In the genomic region with DNA sequence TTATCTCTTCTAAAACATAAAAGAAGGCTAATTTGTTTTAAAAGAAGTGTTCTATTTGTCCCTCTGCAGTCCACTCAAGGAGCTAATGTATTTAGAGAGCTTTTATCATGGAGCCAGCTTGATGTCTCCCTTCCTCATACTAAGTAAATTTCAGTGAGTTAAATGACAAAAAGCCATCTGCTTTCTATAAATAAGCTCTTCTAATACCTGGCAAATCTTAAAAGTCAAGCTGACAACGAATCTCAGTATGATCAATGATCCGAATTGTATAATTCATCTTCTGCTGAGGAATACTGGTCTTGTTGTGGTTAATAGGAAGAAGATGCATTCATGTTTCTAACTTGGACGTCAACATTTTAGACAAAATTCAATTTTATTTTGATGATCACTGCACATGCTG, we compare ENCODE assay signal across 18 cellular contexts.
A peak's percentile ranks its signal among the peaks of the same experiment; 100 is the strongest.
DNase-seq lines count a peak whose midpoint lies in the region; ATAC-seq and TF ChIP-seq lines count a peak whose summit lies in the region.
"Had no signal": no experiment of that assay in that cellular context is flagged by ENCODE, and none has a peak within 500 bp of the region (broad histone marks: within the 10 kb centered on the region; RNA-seq: fewer than 3 reads in every experiment).

No MANE protein-coding gene starts in this region.

- no peak for TF ChIP-seq POLR2A in vagina (IDR thresholded peaks at IDR 0.05)

- H3K36me3 ChIP-seq in HUES64 (ENCODE audit: insufficient read depth, low read length) (no peaks in the 10 kb centered on the region), vagina (no peaks in the 10 kb centered on the region)
- H3K36me3 ChIP-seq: BE2C had no signal

- 92% methylated on average over 3 of the region's 3 CpGs for WGBS in HUES64

- H3K27ac ChIP-seq in HUES64 (ENCODE audit: low read depth, low read length) (peak overlapping the region; percentile 55; the same call in 1 of the 2 replicates), vagina (no peak overlapping the region)

- no peak overlapping the region for H3K9ac ChIP-seq in HUES64 (ENCODE audit: low read depth, low read length)

- no peak for TF ChIP-seq CTCF in vagina (IDR thresholded peaks at IDR 0.05)

- H3K9me3 ChIP-seq in HUES64 (ENCODE audit: insufficient read depth, low read depth, low read length) (no peaks in the 10 kb centered on the region), vagina (no peaks in the 10 kb centered on the region)
- H3K9me3 ChIP-seq: BE2C had no signal

- DNase-seq in SK-N-DZ (ENCODE audit: low spot score) (peak; percentile 99), left kidney (ENCODE audit: low read depth, low spot score) (peak; percentile 21), NK-92 (lab: John Stamatoyannopoulos, UW; ENCODE audit: unreplicated experiment) (no peak), vagina (ENCODE audit: extremely low spot score in 2 of 2) (no peak)
- DNase-seq: ACHN; BE2C; C1 segment of cervical spinal cord; CD4-positive, CD25-positive, alpha-beta regulatory T cell; CD8-positive, alpha-beta memory T cell; COR-L47; DMS 273 treated with DMSO at 0.1 percent for 48 hours; DMS53; DND-41; EL; GOT3; H7 had no signal

- H3K4me1 ChIP-seq in HUES64 (ENCODE audit: insufficient read depth, low read length) (peaks cover 13% of the 10 kb centered on the region), vagina (no peaks in the 10 kb centered on the region)
- H3K4me1 ChIP-seq: BE2C had no signal

- intact Hi-C loops in vagina (cut with DNase I) = no loop called here

- H3K27me3 ChIP-seq in HUES64 (ENCODE audit: insufficient read depth, low read length) (no peaks in the 10 kb centered on the region), vagina (no peaks in the 10 kb centered on the region)
- H3K27me3 ChIP-seq: BE2C had no signal

- H3K4me3 ChIP-seq in HUES64 (ENCODE audit: low read length) (no peak overlapping the region), vagina (no peak overlapping the region)

- no peak for ATAC-seq in GM21576 (IDR thresholded peaks at IDR 0.05; ENCODE audit: unreplicated experiment)

Comparison
In these comparisons a context has a peak if more than half of its experiments do, and no peak if none do; other contexts are left out.
1. DNase-seq: peak in SK-N-DZ (single experiment) and left kidney (single experiment); none in NK-92 (single experiment) and vagina (0 of 2).